17 cellular contexts compared by ENCODE assay signal in genomic region chr14:50926851-50927386, GRCh38. TPM values are rescaled to one million over a fixed set of nuclear protein-coding genes. Genes with fewer than 3 reads are reported as not detected.
DNase-seq lines count a peak whose midpoint lies in the region; ATAC-seq, FAIRE-seq and TF ChIP-seq lines count a peak whose summit lies in the region.
"Had no signal": no experiment of that assay in that cellular context is flagged by ENCODE, and none has a peak within 500 bp of the region (broad histone marks: within the 10 kb centered on the region; RNA-seq: fewer than 3 reads in every experiment).

No MANE protein-coding gene starts in this region.

- H3K9ac ChIP-seq in DND-41 (ENCODE audit: low read depth, low read length), result no peak overlapping the region
- no peak overlapping the region for H3K9ac ChIP-seq in kidney (ENCODE audit: low read length in 2 of 2)
- H3K9ac ChIP-seq: GM23248 had no signal

- no peak overlapping the region for H3K4me3 ChIP-seq in DND-41 (ENCODE audit: low read depth in 1 of 2, low read length in 2 of 2)
- H3K4me3 ChIP-seq in kidney (ENCODE audit: low read length in 2 of 2), result no peak overlapping the region
- H3K4me3 ChIP-seq: GM23248 had no signal

- TF ChIP-seq CTCF in DND-41 (IDR thresholded peaks at IDR 0.05; ENCODE audit: borderline replicate concordance, extremely low read depth, low read length, poor library complexity, severe bottlenecking), result no peak
- TF ChIP-seq CTCF in kidney (IDR thresholded peaks at IDR 0.05; ENCODE audit: borderline replicate concordance, extremely low read depth, insufficient read depth), result no peak

- no peaks in the 10 kb centered on the region for H3K27me3 ChIP-seq in DND-41 (ENCODE audit: insufficient read depth, low read length, poor library complexity)

- H3K36me3 ChIP-seq in DND-41 (ENCODE audit: insufficient read depth, low read length), result no peaks in the 10 kb centered on the region
- H3K36me3 ChIP-seq in kidney (ENCODE audit: control insufficient read depth in 1 of 2, insufficient read depth in 2 of 2, low read length in 2 of 2), result peaks cover 5 to 7% of the 10 kb centered on the region in 2 donors

- no peak overlapping the region for H3K4me2 ChIP-seq in DND-41 (ENCODE audit: insufficient read depth, low read length)

- no peaks in the 10 kb centered on the region for H3K9me3 ChIP-seq in DND-41 (ENCODE audit: insufficient read depth, low read length, severe bottlenecking)
- no peaks in the 10 kb centered on the region for H3K9me3 ChIP-seq in kidney (ENCODE audit: control insufficient read depth in 1 of 2, low read length in 2 of 2)

- H3K4me1 ChIP-seq in DND-41 (ENCODE audit: insufficient read depth, low read length) (peaks cover 6% of the 10 kb centered on the region), kidney (ENCODE audit: control insufficient read depth in 1 of 2, insufficient read depth in 1 of 2, low read depth in 1 of 2, low read length in 2 of 2) (no peaks in the 10 kb centered on the region)

- ATAC-seq in DND-41 (ENCODE audit: insufficient read depth, low read depth), result no peak
- no peak for ATAC-seq in HG03565 (IDR thresholded peaks at IDR 0.05; ENCODE audit: unreplicated experiment)
- ATAC-seq: activated naive CD4-positive, alpha-beta T cell treated with anti-CD3 and anti-CD28 coated beads, Interleukin-2, amount 50 U/mL, for 72 hours; stimulated activated naive CD8-positive, alpha-beta T cell treated with anti-CD3 and anti-CD28 coated beads, Interleukin-15, Interleukin-2, amounts not matched to agents 100 U/mL and 50 U/mL, for 24 hours had no signal

- DNase-seq in DND-41 (no peak), NOMO-1 treated with DMSO at 0.1 percent for 48 hours (lab: John Stamatoyannopoulos, UW; ENCODE audit: unreplicated experiment) (peak; percentile 85), amniotic epithelial cell (ENCODE audit: low read depth) (peak; percentile 72), lung microvascular endothelial cell (ENCODE audit: low read depth in 2 of 2) (peak; percentile 46 to 54), GM12891 (ENCODE audit: insufficient read length, low spot score) (no peak), kidney (no peak)
- no peak for DNase-seq in stimulated activated CD4-positive, alpha-beta T cell treated with anti-CD3 and anti-CD28 coated beads, Interleukin-4, amount 100 ng/mL, for 24 hours
- DNase-seq: effector memory CD4-positive, alpha-beta T cell; GM23248; naive B cell; NCI-H1105; NCI-H2171; stimulated activated CD4-positive, alpha-beta T cell treated with anti-CD3 and anti-CD28 coated beads, Interleukin-12 subunit alpha, Interleukin-12 subunit beta, amount 100 ng/mL, for 4 hours; stimulated activated naive CD8-positive, alpha-beta T cell treated with anti-CD3 and anti-CD28 coated beads, Interleukin-15, Interleukin-2, amounts not matched to agents 100 U/mL and 50 U/mL, for 24 hours had no signal

- peak overlapping the region; percentile 64; the same call in 1 of the 2 replicates for H2AFZ ChIP-seq in DND-41 (ENCODE audit: low read depth, low read length)
- H2AFZ ChIP-seq: GM23248 had no signal

- no peak for FAIRE-seq in GM12891 (lab: Jason Lieb, UNC)
- no peak for FAIRE-seq in kidney (lab: Jason Lieb, UNC)
- FAIRE-seq: HTR-8/SVneo had no signal

- TF ChIP-seq POLR2A in GM12891 (IDR thresholded peaks at IDR 0.05; ENCODE audit: low read depth, low read length), result no peak

- peak overlapping the region; percentile 64 for H3K27ac ChIP-seq in DND-41 (ENCODE audit: low read length)
- H3K27ac ChIP-seq in kidney (ENCODE audit: low read depth in 2 of 2, low read length in 2 of 2), result no peak overlapping the region

- intact Hi-C loops in kidney (cut with DNase I), result no loop called here

- no peaks in the 10 kb centered on the region for H3K79me2 ChIP-seq in DND-41 (ENCODE audit: insufficient read depth, low read length)

- H4K20me1 ChIP-seq in DND-41 (ENCODE audit: insufficient read depth, low read length), result no peaks in the 10 kb centered on the region

TF ChIP-seq in GM12891, 5 proteins besides CTCF, POLR2A, EP300 and RAD21:
- TF ChIP-seq POLR2AphosphoS5 (IDR thresholded peaks at IDR 0.05; ENCODE audit: low read depth, low read length) (no peak), POU2F2 (IDR thresholded peaks at IDR 0.05; ENCODE audit: low read depth, low read length) (no peak), SPI1 (IDR thresholded peaks at IDR 0.05; ENCODE audit: low read depth, low read length) (no peak), TAF1 (IDR thresholded peaks at IDR 0.05; ENCODE audit: low read depth, low read length) (no peak), PAX5 (IDR thresholded peaks at IDR 0.05; ENCODE audit: insufficient read depth, low read length, severe bottlenecking) (no peak)

RNA-seq across cellular contexts. Expression of gene PYGL, which starts 17.4 kb away (rescaled TPM):
- total RNA-seq in lung microvascular endothelial cell (62.8 and 71.6 TPM in 2 replicates), kidney (40.3 TPM)
- polyA plus RNA-seq in GM12891 (2012; ENCODE audit: low read depth, missing spikeins), result 0.12 TPM
- 12.3 TPM for polyA plus RNA-seq in kidney (ENCODE audit: insufficient read depth, low read depth, low replicate concordance)

RNA-seq across cellular contexts. Expression of gene ABHD12B, which starts 55.1 kb away (rescaled TPM):
- not detected in 2 replicates for total RNA-seq in lung microvascular endothelial cell
- polyA plus RNA-seq in GM12891 (2012; ENCODE audit: low read depth, missing spikeins), result not detected
- total RNA-seq in kidney, result not detected
- 0.88 TPM for polyA plus RNA-seq in kidney (ENCODE audit: insufficient read depth, low read depth, low replicate concordance)
- total RNA-seq: activated naive CD4-positive, alpha-beta T cell treated with anti-CD3 and anti-CD28 coated beads, Interleukin-2, amount 50 U/mL, for 72 hours; GM23248 had no signal

Comparison
In these comparisons a context has a peak if more than half of its experiments do, and no peak if none do; other contexts are left out.
1. DNase-seq: peak in NOMO-1 treated with DMSO at 0.1 percent for 48 hours (single experiment), amniotic epithelial cell (single experiment) and lung microvascular endothelial cell (2 of 2); none in DND-41 (single experiment), stimulated activated CD4-positive, alpha-beta T cell treated with anti-CD3 and anti-CD28 coated beads, Interleukin-4, amount 100 ng/mL, for 24 hours (single experiment), GM12891 (single experiment) and kidney (single experiment).